ENCODE assay signal across 9 cellular contexts in the genomic region with DNA sequence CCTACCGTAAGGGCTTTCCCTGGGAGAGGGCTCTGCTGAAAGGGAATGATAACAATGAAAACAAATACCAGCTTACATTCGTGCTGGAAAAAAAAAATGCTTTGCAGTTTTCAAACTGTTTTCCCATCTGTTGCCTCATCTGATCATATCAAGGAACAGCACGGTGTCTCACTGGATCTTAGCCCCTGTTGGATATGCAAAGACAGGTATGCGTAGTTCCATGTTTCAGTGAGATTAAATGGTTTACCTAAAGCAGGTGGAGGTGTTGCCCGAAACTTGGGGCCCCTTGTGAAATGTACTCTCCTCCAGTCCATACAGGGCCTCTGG.
A peak's percentile ranks its signal among the peaks of the same experiment; 100 is the strongest.
DNase-seq lines count a peak whose midpoint lies in the region; ATAC-seq, FAIRE-seq and TF ChIP-seq lines count a peak whose summit lies in the region.
"Had no signal": no experiment of that assay in that cellular context is flagged by ENCODE, and none has a peak within 500 bp of the region (broad histone marks: within the 10 kb centered on the region; RNA-seq: fewer than 3 reads in every experiment).

No MANE protein-coding gene starts in this region.

- peak; percentile 18 for DNase-seq in NCI-H146 (lab: John Stamatoyannopoulos, UW)
- no peak for DNase-seq in NCI-H146 treated with DMSO at 0.1 percent for 48 hours (lab: John Stamatoyannopoulos, UW; ENCODE audit: unreplicated experiment)
- no peak for DNase-seq in glutamatergic neuron
- DNase-seq in small intestine: peak; percentile 15
- DNase-seq in NCI-H1092 treated with DMSO at 0.1 percent for 48 hours (lab: John Stamatoyannopoulos, UW): no peak

- FAIRE-seq in small intestine (lab: Jason Lieb, UNC): no peak
- FAIRE-seq: A204.1 had no signal

- H3K4me3 ChIP-seq in small intestine (ENCODE audit: low read depth in 1 of 2, low read length in 2 of 2): peak overlapping the region in 1 of 2 donors; percentile 99

- TF ChIP-seq CTCF in VCaP (conservative IDR thresholded peaks at IDR 0.05) (no peak), glutamatergic neuron (IDR thresholded peaks at IDR 0.05; ENCODE audit: partially characterized antibody, unreplicated experiment) (no peak)

- no peaks in the 10 kb centered on the region for H3K36me3 Mint-ChIP-seq in glutamatergic neuron (ENCODE audit: unreplicated experiment)

- peaks cover 6% of the 10 kb centered on the region for H3K4me1 Mint-ChIP-seq in glutamatergic neuron (ENCODE audit: low read depth, unreplicated experiment)

- ATAC-seq in GM18502 (IDR thresholded peaks at IDR 0.05; ENCODE audit: poor library complexity, unreplicated experiment) (no peak), GM19395 (IDR thresholded peaks at IDR 0.05; ENCODE audit: unreplicated experiment) (no peak)

- H3K27me3 Mint-ChIP-seq in glutamatergic neuron (ENCODE audit: unreplicated experiment): peaks cover 6% of the 10 kb centered on the region

- H3K27ac ChIP-seq in VCaP (peak overlapping the region; percentile 96), small intestine (ENCODE audit: low read depth in 1 of 2, low read length in 1 of 2) (peak overlapping the region; percentile 69 to 94)

- 10 to 46% (median 33%) methylated on average over 5 of the region's 5 CpGs for WGBS in small intestine, 3 donors

- no peaks in the 10 kb centered on the region for H3K27me3 ChIP-seq in small intestine (ENCODE audit: control insufficient read depth in 2 of 2, insufficient read depth in 2 of 2, low read length in 2 of 2)

- H3K27ac Mint-ChIP-seq in glutamatergic neuron (ENCODE audit: unreplicated experiment): no peak overlapping the region

- no peaks in the 10 kb centered on the region for H3K36me3 ChIP-seq in small intestine (ENCODE audit: control insufficient read depth in 2 of 2, insufficient read depth in 2 of 2, low read length in 2 of 2)

- H3K9me3 Mint-ChIP-seq in glutamatergic neuron (ENCODE audit: unreplicated experiment): peaks cover 7% of the 10 kb centered on the region

- H3K4me1 ChIP-seq in small intestine (ENCODE audit: control insufficient read depth in 2 of 2, insufficient read depth in 1 of 2, low read depth in 1 of 2, low read length in 1 of 2): no peaks in the 10 kb centered on the region

- H3K4me3 Mint-ChIP-seq in glutamatergic neuron (ENCODE audit: unreplicated experiment): peak overlapping the region; percentile 81

- no peaks in the 10 kb centered on the region for H3K9me3 ChIP-seq in small intestine (ENCODE audit: control insufficient read depth, low read depth)

Comparison
In these comparisons a context has a peak if more than half of its experiments do, and no peak if none do; other contexts are left out.
1. DNase-seq: peak in NCI-H146 (single experiment) and small intestine (single experiment); none in NCI-H146 treated with DMSO at 0.1 percent for 48 hours (single experiment), glutamatergic neuron (single experiment) and NCI-H1092 treated with DMSO at 0.1 percent for 48 hours (single experiment).